In the genomic region with DNA sequence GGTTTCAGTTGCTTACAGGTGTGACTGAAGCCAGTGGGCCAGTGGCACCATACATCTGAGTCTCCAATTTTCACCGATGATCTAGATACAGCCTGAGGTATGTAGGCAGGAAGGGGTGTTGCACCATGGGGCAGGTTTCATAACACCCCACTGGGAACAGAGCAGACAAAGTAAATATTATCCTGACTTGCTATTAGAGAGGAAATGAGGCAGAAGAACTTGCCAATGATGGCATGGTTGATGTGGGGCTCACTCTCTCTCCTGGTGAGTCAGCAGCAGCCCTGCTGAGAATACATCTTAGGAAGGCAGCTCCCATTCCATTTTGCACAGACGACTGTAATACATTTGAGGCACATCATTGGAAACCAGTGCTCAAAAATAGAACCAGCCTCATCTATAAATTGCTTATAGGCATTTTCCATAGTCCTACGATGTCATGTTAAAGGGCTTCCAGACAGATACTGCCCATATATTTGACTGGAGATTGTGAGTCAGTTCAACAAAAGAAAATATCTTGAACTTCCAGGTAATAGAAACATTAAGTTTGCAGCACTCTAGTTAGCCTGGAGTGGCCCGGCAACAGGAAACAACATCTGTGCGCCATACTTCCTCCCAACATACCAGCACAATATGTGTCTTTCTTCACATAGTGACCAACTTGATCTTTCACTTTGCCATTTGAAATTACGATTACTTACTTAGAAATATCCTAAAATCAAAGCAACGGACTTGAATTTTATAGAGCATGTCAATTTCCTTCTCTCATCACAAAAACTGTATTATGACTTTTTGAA, we compare ENCODE assay signal across 12 cellular contexts.
A peak's percentile ranks its signal among the peaks of the same experiment; 100 is the strongest.
DNase-seq lines count a peak whose midpoint lies in the region; ATAC-seq and TF ChIP-seq lines count a peak whose summit lies in the region.
"Had no signal": no experiment of that assay in that cellular context is flagged by ENCODE, and none has a peak within 500 bp of the region (broad histone marks: within the 10 kb centered on the region; RNA-seq: fewer than 3 reads in every experiment).

No MANE protein-coding gene starts in this region.

- H3K79me2 ChIP-seq in smooth muscle cell (ENCODE audit: low read depth): no peaks in the 10 kb centered on the region

- TF ChIP-seq CTCF in AG10803 (conservative IDR thresholded peaks at IDR 0.05; ENCODE audit: low read length): no peak
- no peak for TF ChIP-seq CTCF in smooth muscle cell (IDR thresholded peaks at IDR 0.05; ENCODE audit: borderline replicate concordance, insufficient read depth, poor library complexity, severe bottlenecking)

- no peak overlapping the region for H3K27ac ChIP-seq in smooth muscle cell (ENCODE audit: low read depth)

- peak; percentile 43; the same call in 1 of the 2 replicates for TF ChIP-seq EP300 in Ishikawa (IDR thresholded peaks at IDR 0.05; ENCODE audit: borderline replicate concordance)

- no peaks in the 10 kb centered on the region for H3K27me3 ChIP-seq in smooth muscle cell (ENCODE audit: low read depth)

- no peak for TF ChIP-seq RAD21 in Ishikawa (IDR thresholded peaks at IDR 0.05; ENCODE audit: low read depth)

- DNase-seq in AG10803 (ENCODE audit: low read depth) (peak; percentile 85), dermis blood vessel endothelial cell (peak; percentile 1), lung microvascular endothelial cell (ENCODE audit: low read depth in 2 of 2) (peak; percentile 30 to 66), smooth muscle cell (lab: John Stamatoyannopoulos, UW; ENCODE audit: unreplicated experiment) (no peak), GM19238 (ENCODE audit: insufficient read length, low spot score) (no peak), DMS153 (lab: John Stamatoyannopoulos, UW) (no peak)
- DNase-seq: activated B cell treated with CpG ODN at 0.5 μM for 24 hours; activated effector memory CD4-positive, alpha-beta T cell treated with Interleukin-2 at 50 U/mL for 16 hours; naive B cell; RPMI8226 had no signal

- no peaks in the 10 kb centered on the region for H3F3A ChIP-seq in smooth muscle cell (ENCODE audit: low read depth)

- H3K4me2 ChIP-seq in smooth muscle cell: no peak overlapping the region

- H3K9ac ChIP-seq in smooth muscle cell (ENCODE audit: low read depth): no peak overlapping the region

- 90% methylated on average over 7 of the region's 7 CpGs for WGBS in smooth muscle cell (ENCODE audit: low lambda C conversion rate)

- H3K4me3 ChIP-seq in AG10803 (ENCODE audit: low read length) (no peak overlapping the region), smooth muscle cell (no peak overlapping the region)

- no peaks in the 10 kb centered on the region for H4K20me1 ChIP-seq in smooth muscle cell (ENCODE audit: low read depth)

- H2AFZ ChIP-seq in smooth muscle cell (ENCODE audit: low read depth): no peak overlapping the region

- H3K36me3 ChIP-seq in smooth muscle cell (ENCODE audit: low read depth): no peaks in the 10 kb centered on the region

- ATAC-seq in HG03159 (IDR thresholded peaks at IDR 0.05; ENCODE audit: unreplicated experiment): no peak

- no peaks in the 10 kb centered on the region for H3K9me3 ChIP-seq in smooth muscle cell (replicated peaks; ENCODE audit: low read depth)

- peaks cover 6% of the 10 kb centered on the region for H3K4me1 ChIP-seq in smooth muscle cell (ENCODE audit: low read depth)

TF ChIP-seq in Ishikawa, 13 proteins besides CTCF, POLR2A, EP300 and RAD21:
- TF ChIP-seq CREB1 (IDR thresholded peaks at IDR 0.05; ENCODE audit: low read depth) (no peak), NFIC (IDR thresholded peaks at IDR 0.05) (peak; percentile 56), ZBTB7A (IDR thresholded peaks at IDR 0.05; ENCODE audit: low read depth) (no peak), CEBPB (IDR thresholded peaks at IDR 0.05) (peak; percentile 74), YY1 (IDR thresholded peaks at IDR 0.05; ENCODE audit: low read depth) (no peak), TCF12 (IDR thresholded peaks at IDR 0.05; ENCODE audit: low read depth) (peak; percentile 72; the same call in 1 of the 2 replicates), EGR1 (IDR thresholded peaks at IDR 0.05) (no peak), TEAD4 (IDR thresholded peaks at IDR 0.05) (0 out of 2 replicates have a peak, but pooled peaks have one; percentile 37)
- TF ChIP-seq, protein P1, sequence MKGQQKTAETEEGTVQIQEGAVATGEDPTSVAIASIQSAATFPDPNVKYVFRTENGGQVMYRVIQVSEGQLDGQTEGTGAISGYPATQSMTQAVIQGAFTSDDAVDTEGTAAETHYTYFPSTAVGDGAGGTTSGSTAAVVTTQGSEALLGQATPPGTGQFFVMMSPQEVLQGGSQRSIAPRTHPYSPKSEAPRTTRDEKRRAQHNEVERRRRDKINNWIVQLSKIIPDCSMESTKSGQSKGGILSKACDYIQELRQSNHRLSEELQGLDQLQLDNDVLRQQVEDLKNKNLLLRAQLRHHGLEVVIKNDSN (IDR thresholded peaks at IDR 0.05): no peak; the same call in 1 of the 2 replicates
- TF ChIP-seq, protein P2, sequence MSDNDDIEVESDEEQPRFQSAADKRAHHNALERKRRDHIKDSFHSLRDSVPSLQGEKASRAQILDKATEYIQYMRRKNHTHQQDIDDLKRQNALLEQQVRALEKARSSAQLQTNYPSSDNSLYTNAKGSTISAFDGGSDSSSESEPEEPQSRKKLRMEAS (IDR thresholded peaks at IDR 0.05): 0 out of 2 replicates have a peak, but pooled peaks have one; percentile 23

Comparison
In these comparisons a context has a peak if more than half of its experiments do, and no peak if none do; other contexts are left out.
1. DNase-seq: peak in AG10803 (single experiment), dermis blood vessel endothelial cell (single experiment) and lung microvascular endothelial cell (2 of 2); none in smooth muscle cell (single experiment), GM19238 (single experiment) and DMS153 (single experiment).